In the genomic region with DNA sequence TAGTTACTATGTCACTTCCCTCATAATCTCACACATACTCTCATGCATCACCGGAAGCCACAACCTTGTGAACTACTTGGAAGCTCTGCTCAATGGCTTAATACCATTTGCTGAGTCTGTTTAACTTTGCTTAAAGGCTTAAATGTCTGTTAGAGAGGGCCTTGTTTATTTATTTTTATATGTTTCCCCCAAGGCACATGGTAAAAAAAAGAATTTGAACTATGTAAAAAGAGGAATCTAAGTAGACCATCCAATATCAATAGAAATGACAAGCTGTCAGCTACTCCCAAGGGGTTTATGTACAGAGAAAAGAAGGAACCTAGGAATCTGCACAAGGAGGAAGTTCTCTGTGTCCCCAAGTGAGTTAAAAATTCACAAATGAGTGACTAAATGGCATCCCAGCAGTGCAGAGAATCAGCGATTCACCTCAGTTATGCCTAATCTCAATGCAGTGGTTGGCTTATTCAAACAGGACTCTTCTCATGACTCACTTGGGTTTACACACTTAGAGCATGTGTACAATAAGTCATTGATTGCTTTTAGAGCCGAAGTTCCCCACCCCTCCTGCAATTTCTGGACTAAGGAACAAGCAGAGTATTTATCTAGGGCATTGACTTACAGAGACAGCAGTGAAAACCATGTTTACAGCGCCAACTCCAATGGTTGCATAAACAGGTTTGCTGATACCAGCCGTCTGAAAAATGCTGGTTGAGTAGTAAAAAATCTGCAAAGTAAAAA, we compare ENCODE assay signal across 1 cellular context.
A peak's percentile ranks its signal among the peaks of the same experiment; 100 is the strongest.
TF ChIP-seq lines count a peak whose summit lies in the region.

No MANE protein-coding gene starts in this region.

TF ChIP-seq in HepG2, 621 proteins besides CTCF, POLR2A, EP300 and RAD21 (continued from another document and continues in another):
- TF ChIP-seq ZFAT (CRISPR knock-in tag; conservative IDR thresholded peaks at IDR 0.05) = no peak; the same call in 1 of the 2 replicates
- TF ChIP-seq ZMAT3 (CRISPR knock-in tag; conservative IDR thresholded peaks at IDR 0.05) = no peak
- TF ChIP-seq PRPF4 (IDR thresholded peaks at IDR 0.05; ENCODE audit: low read depth, low read length, poor library complexity, severe bottlenecking) = no peak
- TF ChIP-seq RFX5 (IDR thresholded peaks at IDR 0.05; ENCODE audit: low read depth, low read length) = no peak
- no peak for TF ChIP-seq E2F2 (CRISPR knock-in tag; IDR thresholded peaks at IDR 0.05; ENCODE audit: borderline replicate concordance)
- TF ChIP-seq MEIS1 (CRISPR knock-in tag; IDR thresholded peaks at IDR 0.05; ENCODE audit: borderline replicate concordance) = peak; percentile 72; the same call in 1 of the 2 replicates
- no peak for TF ChIP-seq ZNF484 (CRISPR knock-in tag; IDR thresholded peaks at IDR 0.05; ENCODE audit: borderline replicate concordance, low read depth)
- no peak for TF ChIP-seq PHF20 (CRISPR knock-in tag; IDR thresholded peaks at IDR 0.05)
- TF ChIP-seq ZMYM3 (CRISPR knock-in tag; IDR thresholded peaks at IDR 0.05) = peak; percentile 44; the same call in 1 of the 2 replicates
- TF ChIP-seq ZNF431 (CRISPR knock-in tag; IDR thresholded peaks at IDR 0.05; ENCODE audit: borderline replicate concordance, low read depth) = no peak
- TF ChIP-seq ZNF546 (CRISPR knock-in tag; conservative IDR thresholded peaks at IDR 0.05) = 0 out of 2 replicates have a peak, but pooled peaks have one; percentile 53
- TF ChIP-seq NR0B2 (CRISPR knock-in tag; IDR thresholded peaks at IDR 0.05) = no peak
- TF ChIP-seq SRSF4 (IDR thresholded peaks at IDR 0.05; ENCODE audit: low read depth, low read length, poor library complexity, severe bottlenecking) = no peak
- peak; percentile 85 for TF ChIP-seq KDM6A (CRISPR knock-in tag; IDR thresholded peaks at IDR 0.05; ENCODE audit: low read depth)
- TF ChIP-seq, protein P1, sequence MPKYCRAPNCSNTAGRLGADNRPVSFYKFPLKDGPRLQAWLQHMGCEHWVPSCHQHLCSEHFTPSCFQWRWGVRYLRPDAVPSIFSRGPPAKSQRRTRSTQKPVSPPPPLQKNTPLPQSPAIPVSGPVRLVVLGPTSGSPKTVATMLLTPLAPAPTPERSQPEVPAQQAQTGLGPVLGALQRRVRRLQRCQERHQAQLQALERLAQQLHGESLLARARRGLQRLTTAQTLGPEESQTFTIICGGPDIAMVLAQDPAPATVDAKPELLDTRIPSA (CRISPR knock-in tag; IDR thresholded peaks at IDR 0.05; ENCODE audit: borderline replicate concordance) = no peak
- TF ChIP-seq, protein P2, sequence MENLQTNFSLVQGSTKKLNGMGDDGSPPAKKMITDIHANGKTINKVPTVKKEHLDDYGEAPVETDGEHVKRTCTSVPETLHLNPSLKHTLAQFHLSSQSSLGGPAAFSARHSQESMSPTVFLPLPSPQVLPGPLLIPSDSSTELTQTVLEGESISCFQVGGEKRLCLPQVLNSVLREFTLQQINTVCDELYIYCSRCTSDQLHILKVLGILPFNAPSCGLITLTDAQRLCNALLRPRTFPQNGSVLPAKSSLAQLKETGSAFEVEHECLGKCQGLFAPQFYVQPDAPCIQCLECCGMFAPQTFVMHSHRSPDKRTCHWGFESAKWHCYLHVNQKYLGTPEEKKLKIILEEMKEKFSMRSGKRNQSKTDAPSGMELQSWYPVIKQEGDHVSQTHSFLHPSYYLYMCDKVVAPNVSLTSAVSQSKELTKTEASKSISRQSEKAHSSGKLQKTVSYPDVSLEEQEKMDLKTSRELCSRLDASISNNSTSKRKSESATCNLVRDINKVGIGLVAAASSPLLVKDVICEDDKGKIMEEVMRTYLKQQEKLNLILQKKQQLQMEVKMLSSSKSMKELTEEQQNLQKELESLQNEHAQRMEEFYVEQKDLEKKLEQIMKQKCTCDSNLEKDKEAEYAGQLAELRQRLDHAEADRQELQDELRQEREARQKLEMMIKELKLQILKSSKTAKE (CRISPR knock-in tag; IDR thresholded peaks at IDR 0.05; ENCODE audit: borderline replicate concordance) = peak; percentile 90
- no peak for TF ChIP-seq NFE2 (CRISPR knock-in tag; IDR thresholded peaks at IDR 0.05)
- TF ChIP-seq, protein P3, sequence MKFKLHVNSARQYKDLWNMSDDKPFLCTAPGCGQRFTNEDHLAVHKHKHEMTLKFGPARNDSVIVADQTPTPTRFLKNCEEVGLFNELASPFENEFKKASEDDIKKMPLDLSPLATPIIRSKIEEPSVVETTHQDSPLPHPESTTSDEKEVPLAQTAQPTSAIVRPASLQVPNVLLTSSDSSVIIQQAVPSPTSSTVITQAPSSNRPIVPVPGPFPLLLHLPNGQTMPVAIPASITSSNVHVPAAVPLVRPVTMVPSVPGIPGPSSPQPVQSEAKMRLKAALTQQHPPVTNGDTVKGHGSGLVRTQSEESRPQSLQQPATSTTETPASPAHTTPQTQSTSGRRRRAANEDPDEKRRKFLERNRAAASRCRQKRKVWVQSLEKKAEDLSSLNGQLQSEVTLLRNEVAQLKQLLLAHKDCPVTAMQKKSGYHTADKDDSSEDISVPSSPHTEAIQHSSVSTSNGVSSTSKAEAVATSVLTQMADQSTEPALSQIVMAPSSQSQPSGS (CRISPR knock-in tag; IDR thresholded peaks at IDR 0.05) = peak; percentile 87
- no peak for TF ChIP-seq SIN3A (IDR thresholded peaks at IDR 0.05; ENCODE audit: borderline replicate concordance, low read depth, low read length)
- TF ChIP-seq MXI1 (IDR thresholded peaks at IDR 0.05; ENCODE audit: borderline replicate concordance, low read depth, low read length) = no peak; the same call in 2 of the 3 replicates
- peak; percentile 99 for TF ChIP-seq FOSL2 (CRISPR knock-in tag; IDR thresholded peaks at IDR 0.05)
- peak; percentile 60; the same call in 1 of the 2 replicates for TF ChIP-seq ZNF337 (CRISPR knock-in tag; IDR thresholded peaks at IDR 0.05; ENCODE audit: borderline replicate concordance, low read depth)
- TF ChIP-seq ZNF432 (CRISPR knock-in tag; IDR thresholded peaks at IDR 0.05; ENCODE audit: borderline replicate concordance) = no peak
- peak; percentile 42; the same call in 1 of the 2 replicates for TF ChIP-seq MAFF (IDR thresholded peaks at IDR 0.05; ENCODE audit: low read depth, low read length)
- TF ChIP-seq ZNF317 (CRISPR knock-in tag; IDR thresholded peaks at IDR 0.05) = no peak
- TF ChIP-seq PCBP2 (optimal IDR thresholded peaks at IDR 0.05; ENCODE audit: low read depth, low read length, poor library complexity, severe bottlenecking) = no peak
- TF ChIP-seq ZFP36L1 (CRISPR knock-in tag; IDR thresholded peaks at IDR 0.05) = peak; percentile 77; the same call in 1 of the 2 replicates
- TF ChIP-seq GATA4 (IDR thresholded peaks at IDR 0.05; ENCODE audit: borderline replicate concordance, low read depth) = peak; percentile 96
- no peak for TF ChIP-seq CENPT (CRISPR knock-in tag; IDR thresholded peaks at IDR 0.05; ENCODE audit: low read depth)
- no peak for TF ChIP-seq ZNF75D (CRISPR knock-in tag; IDR thresholded peaks at IDR 0.05; ENCODE audit: borderline replicate concordance)
- TF ChIP-seq NKX3-1 (CRISPR knock-in tag; IDR thresholded peaks at IDR 0.05) = peak; percentile 94
- TF ChIP-seq ATF4 (CRISPR knock-in tag; IDR thresholded peaks at IDR 0.05) = peak in 1 of 2 experiments; percentile 86; a peak in 2 of 4 replicates
- TF ChIP-seq ZNF101 (CRISPR knock-in tag; IDR thresholded peaks at IDR 0.05; ENCODE audit: borderline replicate concordance, low read depth) = no peak
- peak; percentile 93 for TF ChIP-seq SOX5 (CRISPR knock-in tag; IDR thresholded peaks at IDR 0.05; ENCODE audit: borderline replicate concordance)
- TF ChIP-seq FLYWCH1 (CRISPR knock-in tag; IDR thresholded peaks at IDR 0.05) = no peak
- TF ChIP-seq ZNF713 (CRISPR knock-in tag; IDR thresholded peaks at IDR 0.05) = no peak
- TF ChIP-seq ZNF790 (CRISPR knock-in tag; IDR thresholded peaks at IDR 0.05; ENCODE audit: borderline replicate concordance) = no peak
- TF ChIP-seq ZNF598 (CRISPR knock-in tag; IDR thresholded peaks at IDR 0.05; ENCODE audit: borderline replicate concordance) = no peak
- no peak for TF ChIP-seq ZNF83 (CRISPR knock-in tag; IDR thresholded peaks at IDR 0.05; ENCODE audit: borderline replicate concordance)
- TF ChIP-seq NRL (CRISPR knock-in tag; IDR thresholded peaks at IDR 0.05; ENCODE audit: borderline replicate concordance) = no peak
- TF ChIP-seq, protein P4, sequence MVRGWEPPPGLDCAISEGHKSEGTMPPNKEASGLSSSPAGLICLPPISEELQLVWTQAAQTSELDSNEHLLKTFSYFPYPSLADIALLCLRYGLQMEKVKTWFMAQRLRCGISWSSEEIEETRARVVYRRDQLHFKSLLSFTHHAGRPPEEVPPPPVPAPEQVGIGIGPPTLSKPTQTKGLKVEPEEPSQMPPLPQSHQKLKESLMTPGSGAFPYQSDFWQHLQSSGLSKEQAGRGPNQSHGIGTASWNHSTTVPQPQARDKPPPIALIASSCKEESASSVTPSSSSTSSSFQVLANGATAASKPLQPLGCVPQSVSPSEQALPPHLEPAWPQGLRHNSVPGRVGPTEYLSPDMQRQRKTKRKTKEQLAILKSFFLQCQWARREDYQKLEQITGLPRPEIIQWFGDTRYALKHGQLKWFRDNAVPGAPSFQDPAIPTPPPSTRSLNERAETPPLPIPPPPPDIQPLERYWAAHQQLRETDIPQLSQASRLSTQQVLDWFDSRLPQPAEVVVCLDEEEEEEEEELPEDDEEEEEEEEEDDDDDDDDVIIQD (CRISPR knock-in tag; IDR thresholded peaks at IDR 0.05; ENCODE audit: low read depth) = peak; percentile 96
- TF ChIP-seq SRSF1 (optimal IDR thresholded peaks at IDR 0.05; ENCODE audit: low read depth, low read length) = no peak
- TF ChIP-seq PAWR (CRISPR knock-in tag; IDR thresholded peaks at IDR 0.05; ENCODE audit: borderline replicate concordance) = no peak
- no peak for TF ChIP-seq NFRKB (IDR thresholded peaks at IDR 0.05)
- no peak for TF ChIP-seq GLI4 (CRISPR knock-in tag; IDR thresholded peaks at IDR 0.05; ENCODE audit: borderline replicate concordance)
- TF ChIP-seq ZNF17 (CRISPR knock-in tag; IDR thresholded peaks at IDR 0.05) = no peak
- TF ChIP-seq ZSCAN29 (CRISPR knock-in tag; conservative IDR thresholded peaks at IDR 0.05) = peak; percentile 93
- TF ChIP-seq ZFP82 (CRISPR knock-in tag; IDR thresholded peaks at IDR 0.05; ENCODE audit: borderline replicate concordance) = no peak
- TF ChIP-seq HHEX (CRISPR knock-in tag; IDR thresholded peaks at IDR 0.05) = peak; percentile 97
- peak; percentile 55; the same call in 1 of the 2 replicates for TF ChIP-seq TCF7L2 (IDR thresholded peaks at IDR 0.05; ENCODE audit: low read depth, low read length)
- TF ChIP-seq, protein P5, sequence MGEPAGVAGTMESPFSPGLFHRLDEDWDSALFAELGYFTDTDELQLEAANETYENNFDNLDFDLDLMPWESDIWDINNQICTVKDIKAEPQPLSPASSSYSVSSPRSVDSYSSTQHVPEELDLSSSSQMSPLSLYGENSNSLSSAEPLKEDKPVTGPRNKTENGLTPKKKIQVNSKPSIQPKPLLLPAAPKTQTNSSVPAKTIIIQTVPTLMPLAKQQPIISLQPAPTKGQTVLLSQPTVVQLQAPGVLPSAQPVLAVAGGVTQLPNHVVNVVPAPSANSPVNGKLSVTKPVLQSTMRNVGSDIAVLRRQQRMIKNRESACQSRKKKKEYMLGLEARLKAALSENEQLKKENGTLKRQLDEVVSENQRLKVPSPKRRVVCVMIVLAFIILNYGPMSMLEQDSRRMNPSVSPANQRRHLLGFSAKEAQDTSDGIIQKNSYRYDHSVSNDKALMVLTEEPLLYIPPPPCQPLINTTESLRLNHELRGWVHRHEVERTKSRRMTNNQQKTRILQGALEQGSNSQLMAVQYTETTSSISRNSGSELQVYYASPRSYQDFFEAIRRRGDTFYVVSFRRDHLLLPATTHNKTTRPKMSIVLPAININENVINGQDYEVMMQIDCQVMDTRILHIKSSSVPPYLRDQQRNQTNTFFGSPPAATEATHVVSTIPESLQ (CRISPR knock-in tag; conservative IDR thresholded peaks at IDR 0.05) = no peak
- no peak for TF ChIP-seq ZFYVE20 (CRISPR knock-in tag; IDR thresholded peaks at IDR 0.05; ENCODE audit: borderline replicate concordance, low read depth)
- TF ChIP-seq PCBP1 (IDR thresholded peaks at IDR 0.05; ENCODE audit: borderline replicate concordance, low read depth, low read length) = no peak
- peak; percentile 85 for TF ChIP-seq SAP130 (CRISPR knock-in tag; IDR thresholded peaks at IDR 0.05; ENCODE audit: low read depth)
- no peak for TF ChIP-seq MYC (CRISPR knock-in tag; IDR thresholded peaks at IDR 0.05; ENCODE audit: borderline replicate concordance)
